Comparison of ENCODE assay signal across 8 cellular contexts in genomic region chr1:93061895-93062792, GRCh38. TPM values are rescaled to one million over a fixed set of nuclear protein-coding genes. Genes with fewer than 3 reads are reported as not detected.
DNase-seq lines count a peak whose midpoint lies in the region; ATAC-seq and TF ChIP-seq lines count a peak whose summit lies in the region.

No MANE protein-coding gene starts in this region.

- no peaks in the 10 kb centered on the region for H3K9me3 Mint-ChIP-seq in neural crest cell

- H3K36me3 Mint-ChIP-seq in neural crest cell (ENCODE audit: low read depth): no peaks in the 10 kb centered on the region

- TF ChIP-seq CTCF in WERI-Rb-1 (IDR thresholded peaks at IDR 0.05; ENCODE audit: low read depth, low read length): peak; percentile 66
- peak; percentile 63 for TF ChIP-seq CTCF in neural crest cell (conservative IDR thresholded peaks at IDR 0.05)

- no peaks in the 10 kb centered on the region for H3K27me3 ChIP-seq in WERI-Rb-1 (ENCODE audit: insufficient read depth, low read depth, severe bottlenecking)

- H3K9me3 ChIP-seq in WERI-Rb-1 (ENCODE audit: severe bottlenecking): no peaks in the 10 kb centered on the region

- no peak overlapping the region for H3K27ac ChIP-seq in WERI-Rb-1

- H3K4me3 ChIP-seq in WERI-Rb-1 (ENCODE audit: low read depth, low read length): no peak overlapping the region

- H3K4me3 Mint-ChIP-seq in neural crest cell: no peak overlapping the region

- no peaks in the 10 kb centered on the region for H3K36me3 ChIP-seq in WERI-Rb-1

- no peak overlapping the region for H3K27ac Mint-ChIP-seq in neural crest cell (ENCODE audit: unreplicated experiment)

- ATAC-seq in GM21423 (IDR thresholded peaks at IDR 0.05; ENCODE audit: unreplicated experiment) (peak; percentile 60), esophagus mucosa (peak; percentile 73)

- peak; percentile 78 for DNase-seq in DMS53 treated with DMSO at 0.1 percent for 48 hours (lab: John Stamatoyannopoulos, UW; ENCODE audit: unreplicated experiment)
- peak; percentile 21 for DNase-seq in NCI-H146 (lab: John Stamatoyannopoulos, UW)
- peak; percentile 60 for DNase-seq in WERI-Rb-1
- no peak for DNase-seq in neural crest cell (ENCODE audit: low read depth, low spot score)
- no peak for DNase-seq in foreskin melanocyte
- DNase-seq in kidney glomerular epithelial cell (lab: John Stamatoyannopoulos, UW): no peak

- no peaks in the 10 kb centered on the region for H3K4me1 Mint-ChIP-seq in neural crest cell

- H3K27me3 Mint-ChIP-seq in neural crest cell (ENCODE audit: low read depth): peaks cover 70% of the 10 kb centered on the region

RNA-seq across cellular contexts. Expression of gene MTF2, which starts 16.9 kb away (rescaled TPM):
- total RNA-seq in esophagus mucosa: 10.2 TPM
- total RNA-seq in neural crest cell: 77.1 and 83.5 TPM in 2 replicates

Comparison
In these comparisons a context has a peak if more than half of its experiments do, and no peak if none do; other contexts are left out.
1. DNase-seq: peak in DMS53 treated with DMSO at 0.1 percent for 48 hours (single experiment), NCI-H146 (single experiment) and WERI-Rb-1 (single experiment); none in neural crest cell (single experiment), foreskin melanocyte (single experiment) and kidney glomerular epithelial cell (single experiment).